Comparison of ENCODE assay signal across 8 cellular contexts in the genomic region with DNA sequence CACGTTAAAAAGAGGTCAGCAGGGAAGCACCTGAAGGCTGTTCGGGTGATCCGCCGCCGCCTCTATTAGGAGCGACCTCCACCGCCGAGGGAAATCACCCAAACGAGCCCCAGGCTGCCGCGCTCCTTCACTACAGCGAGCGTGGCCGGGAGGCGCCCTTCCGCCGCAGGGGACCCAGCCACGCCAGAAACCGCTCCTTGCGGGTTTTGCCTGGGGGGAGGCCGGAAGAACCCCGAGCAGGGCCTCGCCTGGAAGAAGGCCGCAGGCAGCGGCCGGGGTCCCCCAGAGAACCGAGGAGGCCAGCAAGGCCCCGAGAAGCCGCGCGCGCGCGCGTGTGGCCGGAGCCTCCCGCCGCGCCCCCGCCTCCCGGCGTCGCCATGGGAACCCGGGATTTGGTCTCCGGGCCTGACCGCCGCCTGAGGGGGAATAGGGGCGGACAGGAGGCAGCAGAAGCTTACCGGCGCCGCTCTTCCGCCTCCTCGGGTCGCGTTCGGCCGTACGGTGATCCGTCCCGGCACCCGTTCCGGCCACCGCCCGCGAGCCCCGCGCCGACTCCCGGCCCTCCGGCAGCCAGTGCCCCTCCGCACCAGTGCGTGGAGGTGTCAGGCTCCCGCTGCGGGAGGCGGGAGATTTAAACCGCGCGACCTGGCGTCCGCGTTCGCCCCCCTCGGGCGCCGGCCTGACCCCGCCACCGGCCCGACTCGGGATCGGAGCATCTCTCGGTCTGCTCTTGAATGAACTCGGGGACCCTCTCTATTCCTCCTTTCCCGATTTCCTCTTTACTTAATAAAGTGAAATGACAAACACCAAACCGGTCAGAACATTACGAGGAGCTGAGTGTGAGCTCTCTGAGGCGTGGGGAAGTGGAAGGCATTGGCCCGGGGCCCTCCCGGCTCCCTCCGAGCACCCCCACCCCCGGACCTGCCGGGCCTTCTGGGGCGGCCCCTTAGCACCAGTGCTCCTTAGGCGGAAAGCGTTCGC. TPM values are rescaled to one million over a fixed set of nuclear protein-coding genes. Genes with fewer than 3 reads are reported as not detected.
DNase-seq lines count a peak whose midpoint lies in the region; ATAC-seq and TF ChIP-seq lines count a peak whose summit lies in the region.

A gene (minus strand): TSS at position 606 of the 981 bp plus-strand sequence. CDS start 42,757 bp downstream, outside the sequence.

- H3K27ac ChIP-seq in DND-41 (ENCODE audit: low read length) (peak within 1 kb of the TSS; percentile 38), RWPE2 (ENCODE audit: poor library complexity, severe bottlenecking) (peak within 1 kb of the TSS; percentile 62), neural progenitor cell (no peak within 1 kb of the TSS)

- H3K4me1 ChIP-seq in DND-41 (ENCODE audit: insufficient read depth, low read length): peaks cover 17% of the 10 kb centered on the region
- no peaks in the 10 kb centered on the region for H3K4me1 ChIP-seq in RWPE2 (ENCODE audit: insufficient read depth, poor library complexity, severe bottlenecking)
- no peaks in the 10 kb centered on the region for H3K4me1 ChIP-seq in neural progenitor cell

- H3K36me3 Mint-ChIP-seq in IgD-negative memory B cell: peaks cover 1% of the 10 kb centered on the region
- H3K36me3 Mint-ChIP-seq in neural progenitor cell: no peaks in the 10 kb centered on the region

- peaks cover 0 to 8% (median 4%) of the 10 kb centered on the region in 3 donors for H3K4me1 Mint-ChIP-seq in IgD-negative memory B cell
- peaks cover 11% of the 10 kb centered on the region for H3K4me1 Mint-ChIP-seq in neural progenitor cell

- peak within 1 kb of the TSS; percentile 45 to 89 for H3K4me3 ChIP-seq in DND-41 (ENCODE audit: low read depth in 1 of 2, low read length in 2 of 2)
- peak within 1 kb of the TSS; percentile 68 for H3K4me3 ChIP-seq in RWPE2 (ENCODE audit: severe bottlenecking)
- peak within 1 kb of the TSS; percentile 77 for H3K4me3 ChIP-seq in fibroblast of villous mesenchyme (ENCODE audit: low read depth, low read length)
- H3K4me3 ChIP-seq in neural progenitor cell: peak within 1 kb of the TSS; percentile 78

- DNase-seq in DND-41 (peak; percentile 64), RWPE2 (ENCODE audit: low spot score) (peak; percentile 69), activated gamma-delta T cell (lab: John Stamatoyannopoulos, UW) (peak; percentile 41), fibroblast of villous mesenchyme (ENCODE audit: low read depth) (peak; percentile 58), neural progenitor cell (ENCODE audit: low spot score) (peak; percentile 95), superior temporal gyrus (ENCODE audit: extremely low spot score) (peak; percentile 58)

- H4K20me1 ChIP-seq in DND-41 (ENCODE audit: insufficient read depth, low read length): no peaks in the 10 kb centered on the region
- H4K20me1 ChIP-seq in neural progenitor cell (ENCODE audit: low read depth): no peaks in the 10 kb centered on the region

- peaks cover 40% of the 10 kb centered on the region for H3F3A ChIP-seq in neural progenitor cell (ENCODE audit: low read depth)

- ATAC-seq in DND-41 (ENCODE audit: insufficient read depth, low read depth) (peak; percentile 81), GM21529 (IDR thresholded peaks at IDR 0.05; ENCODE audit: unreplicated experiment) (peak; percentile 83), RWPE2 (ENCODE audit: low read depth) (peak; percentile 62)

- H3K9ac ChIP-seq in DND-41 (ENCODE audit: low read depth, low read length) (peak within 1 kb of the TSS; percentile 66), neural progenitor cell (no peak within 1 kb of the TSS)

- peaks cover 7% of the 10 kb centered on the region for H3K27me3 ChIP-seq in DND-41 (ENCODE audit: insufficient read depth, low read length, poor library complexity)
- no peaks in the 10 kb centered on the region for H3K27me3 ChIP-seq in RWPE2 (ENCODE audit: insufficient read depth, poor library complexity, severe bottlenecking)
- H3K27me3 ChIP-seq in neural progenitor cell: peaks cover 10% of the 10 kb centered on the region

- peak within 1 kb of the TSS; percentile 33 to 92 (median 75) for H3K27ac Mint-ChIP-seq in IgD-negative memory B cell
- peak within 1 kb of the TSS; percentile 91 for H3K27ac Mint-ChIP-seq in neural progenitor cell

- H3K9me3 Mint-ChIP-seq in IgD-negative memory B cell (no peaks in the 10 kb centered on the region), neural progenitor cell (no peaks in the 10 kb centered on the region)

- H2AFZ ChIP-seq in DND-41 (ENCODE audit: low read depth, low read length) (peak within 1 kb of the TSS; percentile 95), neural progenitor cell (replicated peaks) (peak within 1 kb of the TSS; percentile 97)

- H3K27me3 Mint-ChIP-seq in IgD-negative memory B cell (no peaks in the 10 kb centered on the region), neural progenitor cell (ENCODE audit: insufficient read depth, low read depth) (peaks cover 6% of the 10 kb centered on the region)

- H3K36me3 ChIP-seq in DND-41 (ENCODE audit: insufficient read depth, low read length) (no peaks in the 10 kb centered on the region), RWPE2 (ENCODE audit: low read depth) (no peaks in the 10 kb centered on the region; the same call in 1 of the 2 replicates), neural progenitor cell (no peaks in the 10 kb centered on the region)

- H3K4me3 Mint-ChIP-seq in IgD-negative memory B cell (peak within 1 kb of the TSS; percentile 92 to 98 (median 97)), neural progenitor cell (peak within 1 kb of the TSS; percentile 96)

- H3K4me2 ChIP-seq in DND-41 (ENCODE audit: insufficient read depth, low read length): peak within 1 kb of the TSS; percentile 99
- peak within 1 kb of the TSS; percentile 84 for H3K4me2 ChIP-seq in neural progenitor cell

- H3K9me3 ChIP-seq in DND-41 (ENCODE audit: insufficient read depth, low read length, severe bottlenecking) (no peaks in the 10 kb centered on the region), RWPE2 (ENCODE audit: severe bottlenecking) (no peaks in the 10 kb centered on the region), neural progenitor cell (ENCODE audit: low read depth) (no peaks in the 10 kb centered on the region)

- no peaks in the 10 kb centered on the region for H3K79me2 ChIP-seq in DND-41 (ENCODE audit: insufficient read depth, low read length)
- no peaks in the 10 kb centered on the region for H3K79me2 ChIP-seq in neural progenitor cell (ENCODE audit: low read depth)

- TF ChIP-seq CTCF in DND-41 (IDR thresholded peaks at IDR 0.05; ENCODE audit: borderline replicate concordance, extremely low read depth, low read length, poor library complexity, severe bottlenecking) (no peak), RWPE2 (IDR thresholded peaks at IDR 0.05; ENCODE audit: poor library complexity, severe bottlenecking) (peak; percentile 8), fibroblast of villous mesenchyme (IDR thresholded peaks at IDR 0.05; ENCODE audit: insufficient read depth, low read depth, low read length) (no peak), neural progenitor cell (IDR thresholded peaks at IDR 0.05) (no peak)

RNA-seq across cellular contexts. Expression of the gene that starts here (rescaled TPM):
- 2.2 TPM for polyA plus RNA-seq in IgD-negative memory B cell
- 3.5 and 4.8 TPM in 2 replicates for total RNA-seq in fibroblast of villous mesenchyme
- total RNA-seq in neural progenitor cell (ENCODE audit: low replicate concordance): 11.7 and 27.5 TPM in 2 replicates

Comparison
In these comparisons a context has a peak if more than half of its experiments do, and no peak if none do; other contexts are left out.
1. DNase-seq: peak in every context shown above with its lines; median percentile 95 in neural progenitor cell; 69 in RWPE2; 64 in DND-41; 58 in fibroblast of villous mesenchyme; 58 in superior temporal gyrus; 41 in activated gamma-delta T cell.